1 cellular context compared by ENCODE assay signal in genomic region chr6:105832358-105832757, GRCh38.
TF ChIP-seq lines count a peak whose summit lies in the region.

No MANE protein-coding gene starts in this region.

TF ChIP-seq in H1, 55 proteins besides CTCF, POLR2A, EP300 and RAD21:
- TF ChIP-seq TBP (IDR thresholded peaks at IDR 0.05; ENCODE audit: low read depth, low read length), result no peak
- TF ChIP-seq HDAC2 (IDR thresholded peaks at IDR 0.05; ENCODE audit: borderline replicate concordance in 1 of 2, low read depth in 2 of 2, low read length in 2 of 2), result no peak
- no peak for TF ChIP-seq GABPA (IDR thresholded peaks at IDR 0.05; ENCODE audit: borderline replicate concordance, insufficient read depth, low read length)
- no peak for TF ChIP-seq CHD2 (IDR thresholded peaks at IDR 0.05; ENCODE audit: low read length)
- no peak for TF ChIP-seq PHF8 (conservative IDR thresholded peaks at IDR 0.05; ENCODE audit: low read depth, low read length)
- no peak for TF ChIP-seq EGR1 (IDR thresholded peaks at IDR 0.05; ENCODE audit: borderline replicate concordance, low read depth, low read length)
- no peak for TF ChIP-seq ASH2L (IDR thresholded peaks at IDR 0.05; ENCODE audit: low read length)
- no peak for TF ChIP-seq SP1 (IDR thresholded peaks at IDR 0.05; ENCODE audit: low read depth, low read length)
- no peak for TF ChIP-seq SAP30 (IDR thresholded peaks at IDR 0.05; ENCODE audit: insufficient read depth, insufficient replicate concordance, low read length)
- TF ChIP-seq SIRT6 (IDR thresholded peaks at IDR 0.05; ENCODE audit: low read length), result no peak
- TF ChIP-seq RNF2 (IDR thresholded peaks at IDR 0.05; ENCODE audit: borderline replicate concordance, low read depth, low read length, missing control alignments, poor library complexity, severe bottlenecking), result no peak
- TF ChIP-seq TAF7 (optimal IDR thresholded peaks at IDR 0.05; ENCODE audit: borderline replicate concordance, low read depth, low read length), result no peak
- TF ChIP-seq, protein P1, sequence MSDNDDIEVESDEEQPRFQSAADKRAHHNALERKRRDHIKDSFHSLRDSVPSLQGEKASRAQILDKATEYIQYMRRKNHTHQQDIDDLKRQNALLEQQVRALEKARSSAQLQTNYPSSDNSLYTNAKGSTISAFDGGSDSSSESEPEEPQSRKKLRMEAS (IDR thresholded peaks at IDR 0.05), result no peak
- TF ChIP-seq SIX5 (IDR thresholded peaks at IDR 0.05; ENCODE audit: low read depth, low read length), result no peak
- TF ChIP-seq SP4 (IDR thresholded peaks at IDR 0.05; ENCODE audit: low read length), result no peak
- no peak for TF ChIP-seq FOSL1 (IDR thresholded peaks at IDR 0.05; ENCODE audit: insufficient read depth, low read depth, low read length)
- no peak for TF ChIP-seq TEAD4 (IDR thresholded peaks at IDR 0.05; ENCODE audit: low read depth, low read length)
- TF ChIP-seq CREB1 (IDR thresholded peaks at IDR 0.05), result no peak
- TF ChIP-seq GTF2F1 (IDR thresholded peaks at IDR 0.05; ENCODE audit: borderline replicate concordance, low read depth, low read length), result no peak
TF ChIP-seq in H1: peak in this region for 0.
